In genomic region chr11:64360403-64360980, GRCh38 we compare ENCODE assay signal across 8 cellular contexts. TPM values are rescaled to one million over a fixed set of nuclear protein-coding genes. Genes with fewer than 3 reads are reported as not detected.
DNase-seq lines count a peak whose midpoint lies in the region; ATAC-seq and TF ChIP-seq lines count a peak whose summit lies in the region.

No MANE protein-coding gene starts in this region.

- H2AFZ ChIP-seq in SK-N-SH (ENCODE audit: low read depth) (no peak overlapping the region), OCI-LY1 (ENCODE audit: low read length) (no peak overlapping the region)

- intact Hi-C loops in dorsolateral prefrontal cortex (cut with DNase I) = loop anchor here in 1 of 2 donors (10.0 kb wide), 1 partner anchor 274 kb away; no protein-coding TSS in a partner anchor

- TF ChIP-seq RAD21 in SK-N-SH (IDR thresholded peaks at IDR 0.05; ENCODE audit: low read length) = no peak

- H3K9me3 Mint-ChIP-seq in stimulated activated effector memory CD8-positive, alpha-beta T cell treated with anti-CD3 and anti-CD28 coated beads, Interleukin-12 subunit alpha, Interleukin-12 subunit beta, amount 100 ng/mL, for 72 hours = no peaks in the 10 kb centered on the region

- peak overlapping the region; percentile 85 for H3K27ac Mint-ChIP-seq in stimulated activated effector memory CD8-positive, alpha-beta T cell treated with anti-CD3 and anti-CD28 coated beads, Interleukin-12 subunit alpha, Interleukin-12 subunit beta, amount 100 ng/mL, for 72 hours

- peak; percentile 27 for DNase-seq in SK-N-SH
- no peak for DNase-seq in dorsolateral prefrontal cortex
- DNase-seq in stimulated activated effector memory CD8-positive, alpha-beta T cell treated with anti-CD3 and anti-CD28 coated beads, Interleukin-12 subunit alpha, Interleukin-12 subunit beta, amount 100 ng/mL, for 72 hours (ENCODE audit: low spot score in 2 of 2) = no peak
- no peak for DNase-seq in NCI-H510A (lab: John Stamatoyannopoulos, UW)
- no peak for DNase-seq in Ammon's horn (ENCODE audit: low spot score)
- DNase-seq in DMS53 treated with DMSO at 0.1 percent for 48 hours (lab: John Stamatoyannopoulos, UW; ENCODE audit: unreplicated experiment) = no peak

- TF ChIP-seq EP300 in SK-N-SH (IDR thresholded peaks at IDR 0.05; ENCODE audit: borderline replicate concordance in 1 of 2, low read depth in 1 of 2, low read length in 1 of 2) = no peak

- no peak for ATAC-seq in SK-N-SH treated with all-trans-retinoic acid at 6 μM for 48 hours
- no peak for ATAC-seq in stimulated activated effector memory CD8-positive, alpha-beta T cell treated with anti-CD3 and anti-CD28 coated beads, Interleukin-12 subunit alpha, Interleukin-12 subunit beta, amount 100 ng/mL, for 72 hours

- H3K9me2 ChIP-seq in SK-N-SH (no peaks in the 10 kb centered on the region), OCI-LY1 (ENCODE audit: low read depth, low read length) (no peaks in the 10 kb centered on the region)

- peaks cover 31% of the 10 kb centered on the region for H3K79me2 ChIP-seq in SK-N-SH (ENCODE audit: insufficient read depth)
- H3K79me2 ChIP-seq in OCI-LY1 (ENCODE audit: insufficient read depth, low read length) = no peaks in the 10 kb centered on the region

- peaks cover 19 to 42% of the 10 kb centered on the region in 2 experiments for H3K36me3 ChIP-seq in SK-N-SH (replicated peaks in 1 of 2; ENCODE audit: control insufficient read depth in 1 of 2, insufficient read depth in 2 of 2, low read length in 1 of 2)
- peaks cover 39% of the 10 kb centered on the region for H3K36me3 ChIP-seq in OCI-LY1 (ENCODE audit: insufficient read depth, low read length)

- H3K9ac ChIP-seq in SK-N-SH (no peak overlapping the region), OCI-LY1 (ENCODE audit: low read length) (no peak overlapping the region; the same call in 1 of the 2 replicates)

- peaks cover 22 to 24% of the 10 kb centered on the region in 2 experiments; a peak in 3 of 4 replicates for H3K4me1 ChIP-seq in SK-N-SH (ENCODE audit: control insufficient read depth in 1 of 2, insufficient read depth in 2 of 2, low read depth in 1 of 2, low read length in 1 of 2)
- peaks cover 26% of the 10 kb centered on the region for H3K4me1 ChIP-seq in OCI-LY1 (ENCODE audit: insufficient read depth, low read length, severe bottlenecking)

- H3K27me3 ChIP-seq in SK-N-SH (ENCODE audit: insufficient read depth) = no peaks in the 10 kb centered on the region
- no peaks in the 10 kb centered on the region for H3K27me3 ChIP-seq in OCI-LY1 (ENCODE audit: insufficient read depth, low read length)
- no peaks in the 10 kb centered on the region for H3K27me3 ChIP-seq in dorsolateral prefrontal cortex

- 93% methylated on average over 12 of the region's 17 CpGs for WGBS in SK-N-SH (ENCODE audit: low lambda C conversion rate)

- no peaks in the 10 kb centered on the region for H3K9me3 ChIP-seq in SK-N-SH
- H3K9me3 ChIP-seq in OCI-LY1 (ENCODE audit: low read length) = no peaks in the 10 kb centered on the region

- H3K4me3 Mint-ChIP-seq in stimulated activated effector memory CD8-positive, alpha-beta T cell treated with anti-CD3 and anti-CD28 coated beads, Interleukin-12 subunit alpha, Interleukin-12 subunit beta, amount 100 ng/mL, for 72 hours = peak overlapping the region; percentile 93

- POLR2A ChIA-PET in SK-N-SH (lab: Yijun Ruan, JAX) = interaction anchor here (1.1 kb wide), 1 partner anchor 43 kb away, joined by 3 read pairs; the partner anchor contains the start of gene TRMT112

- CTCF ChIA-PET in SK-N-SH (lab: Yijun Ruan, JAX) = interaction anchor here (0.9 to 1.7 kb wide), 3 partner anchors 37 to 328 kb away, joined by 3 to 4 read pairs (median 3); no protein-coding TSS in a partner anchor

- no peak overlapping the region for H3K27ac ChIP-seq in SK-N-SH (ENCODE audit: low read depth in 2 of 2, low read length in 1 of 2)
- no peak overlapping the region for H3K27ac ChIP-seq in OCI-LY1 (ENCODE audit: low read depth, low read length, poor library complexity, severe bottlenecking)
- peak overlapping the region in 47 of 59 donors; percentile 2 to 98 (median 90) for H3K27ac ChIP-seq in dorsolateral prefrontal cortex

- H4K20me1 ChIP-seq in SK-N-SH (ENCODE audit: insufficient read depth) (0 out of 2 replicates have a peak, but pooled peaks cover 5% of the 10 kb centered on the region), OCI-LY1 (ENCODE audit: insufficient read depth, low read length) (no peaks in the 10 kb centered on the region)

- H3K4me2 ChIP-seq in SK-N-SH = peak overlapping the region; percentile 93
- peak overlapping the region; percentile 88 for H3K4me2 ChIP-seq in OCI-LY1 (ENCODE audit: low read length)

- peak overlapping the region in 1 of 2 experiments; percentile 93; a peak in 3 of 4 replicates for H3K4me3 ChIP-seq in SK-N-SH (ENCODE audit: low read depth in 2 of 2, low read length in 1 of 2)
- peak overlapping the region; percentile 71 for H3K4me3 ChIP-seq in OCI-LY1 (ENCODE audit: low read depth, low read length, poor library complexity, severe bottlenecking)
- peak overlapping the region in 58 of 59 donors; percentile 58 to 98 (median 90) for H3K4me3 ChIP-seq in dorsolateral prefrontal cortex

- peaks cover 38% of the 10 kb centered on the region for H3K4me1 Mint-ChIP-seq in stimulated activated effector memory CD8-positive, alpha-beta T cell treated with anti-CD3 and anti-CD28 coated beads, Interleukin-12 subunit alpha, Interleukin-12 subunit beta, amount 100 ng/mL, for 72 hours

- no peak for TF ChIP-seq CTCF in SK-N-SH (IDR thresholded peaks at IDR 0.05)
- no peak for TF ChIP-seq CTCF in OCI-LY1 (IDR thresholded peaks at IDR 0.05; ENCODE audit: low read length)
- TF ChIP-seq CTCF in dorsolateral prefrontal cortex (IDR thresholded peaks at IDR 0.05 in 54 of 56, conservative IDR thresholded peaks at IDR 0.05 in 2 of 56; ENCODE audit: low read depth in 1 of 56, partially characterized antibody in 56 of 56) = peak in 3 of 56 donors; percentile 0 to 1 (median 0)

- H3F3A ChIP-seq in SK-N-SH (replicated peaks; ENCODE audit: insufficient read depth) (peaks cover 14% of the 10 kb centered on the region), OCI-LY1 (ENCODE audit: insufficient read depth, low read length) (no peaks in the 10 kb centered on the region)

- peaks cover 69% of the 10 kb centered on the region for H3K36me3 Mint-ChIP-seq in stimulated activated effector memory CD8-positive, alpha-beta T cell treated with anti-CD3 and anti-CD28 coated beads, Interleukin-12 subunit alpha, Interleukin-12 subunit beta, amount 100 ng/mL, for 72 hours

TF ChIP-seq in SK-N-SH, 30 proteins besides CTCF, POLR2A, EP300 and RAD21:
- TF ChIP-seq CHD2 (IDR thresholded peaks at IDR 0.05; ENCODE audit: low read length, partially characterized antibody) (no peak), NRF1 (IDR thresholded peaks at IDR 0.05; ENCODE audit: low read depth, low read length) (no peak), FOSL2 (IDR thresholded peaks at IDR 0.05; ENCODE audit: borderline replicate concordance, low read depth) (no peak), YY1 (IDR thresholded peaks at IDR 0.05; ENCODE audit: low read depth) (no peak), JUND (IDR thresholded peaks at IDR 0.05) (no peak), POLR2AphosphoS5 (IDR thresholded peaks at IDR 0.05; ENCODE audit: low read depth, low read length) (no peak), SIN3A (IDR thresholded peaks at IDR 0.05; ENCODE audit: borderline replicate concordance, low read depth, low read length) (no peak), RXRA (IDR thresholded peaks at IDR 0.05; ENCODE audit: borderline replicate concordance, low read depth) (no peak), MXI1 (IDR thresholded peaks at IDR 0.05; ENCODE audit: low read depth, low read length) (no peak), ELF1 (IDR thresholded peaks at IDR 0.05) (no peak)
TF ChIP-seq in SK-N-SH: peak in this region for 0.

TF ChIP-seq in SK-N-SH treated with all-trans-retinoic acid at 6 μM for 48 hours, 23 proteins besides CTCF, POLR2A, EP300 and RAD21 (continues in another document):
- no peak for TF ChIP-seq ZFP3 (CRISPR knock-in tag; IDR thresholded peaks at IDR 0.05)
- TF ChIP-seq POU6F1 (CRISPR knock-in tag; IDR thresholded peaks at IDR 0.05; ENCODE audit: borderline replicate concordance, low read depth) = no peak
- TF ChIP-seq OSR1 (CRISPR knock-in tag; IDR thresholded peaks at IDR 0.05) = no peak
- no peak for TF ChIP-seq PPARA (CRISPR knock-in tag; IDR thresholded peaks at IDR 0.05; ENCODE audit: borderline replicate concordance)
- no peak for TF ChIP-seq ZFP30 (CRISPR knock-in tag; IDR thresholded peaks at IDR 0.05)

RNA-seq across cellular contexts. Expression of gene RPS6KA4, which starts 1.5 kb away (rescaled TPM):
- polyA plus RNA-seq in SK-N-SH (2012; rRNA removed) = 43.4 and 44.7 TPM in 2 replicates
- 15.4 and 27.8 TPM in 2 replicates for polyA plus RNA-seq in SK-N-SH (2012; cell fraction: cytosol; rRNA removed)
- polyA plus RNA-seq in SK-N-SH (2012; cell fraction: nucleus; rRNA removed) = 86.8 and 120 TPM in 2 replicates
- total RNA-seq in dorsolateral prefrontal cortex = 10 to 100 TPM; 22.6 to 49.3 (median 33.0) TPM

RNA-seq across cellular contexts. Expression of gene CCDC88B, which starts 20.5 kb away (rescaled TPM):
- 2.4 and 3.4 TPM in 2 replicates for polyA plus RNA-seq in SK-N-SH (2012; rRNA removed)
- 1.3 and 2.7 TPM in 2 replicates for polyA plus RNA-seq in SK-N-SH (2012; cell fraction: cytosol; rRNA removed)
- polyA plus RNA-seq in SK-N-SH (2012; cell fraction: nucleus; rRNA removed) = 1.5 and 4.3 TPM in 2 replicates
- 10 to 100 TPM in 97 of 120 experiments, 1 to 10 TPM in 23; 7.7 to 30.7 (median 13.8) TPM for total RNA-seq in dorsolateral prefrontal cortex

RNA-seq across cellular contexts. Expression of gene PRDX5, which starts 42.6 kb away (rescaled TPM):
- polyA plus RNA-seq in SK-N-SH (2012; rRNA removed) = 875 and 1,000 TPM in 2 replicates
- 911 and 944 TPM in 2 replicates for polyA plus RNA-seq in SK-N-SH (2012; cell fraction: cytosol; rRNA removed)
- polyA plus RNA-seq in SK-N-SH (2012; cell fraction: nucleus; rRNA removed) = 283 and 326 TPM in 2 replicates
- total RNA-seq in dorsolateral prefrontal cortex = 100 to 1,000 TPM; 101 to 340 (median 208) TPM

RNA-seq across cellular contexts. Expression of gene TRMT112, which starts 43.1 kb away (rescaled TPM):
- polyA plus RNA-seq in SK-N-SH (2012; rRNA removed) = 649 and 699 TPM in 2 replicates
- 528 and 601 TPM in 2 replicates for polyA plus RNA-seq in SK-N-SH (2012; cell fraction: cytosol; rRNA removed)
- polyA plus RNA-seq in SK-N-SH (2012; cell fraction: nucleus; rRNA removed) = 225 and 384 TPM in 2 replicates
- 100 to 1,000 TPM in 110 of 120 experiments, 10 to 100 TPM in 10; 72.8 to 158 (median 122) TPM for total RNA-seq in dorsolateral prefrontal cortex

RNA-seq across cellular contexts. Expression of gene ESRRA, which starts 55.2 kb away (rescaled TPM):
- polyA plus RNA-seq in SK-N-SH (2012; rRNA removed) = 27.8 and 31.7 TPM in 2 replicates
- 24.0 and 31.6 TPM in 2 replicates for polyA plus RNA-seq in SK-N-SH (2012; cell fraction: cytosol; rRNA removed)
- polyA plus RNA-seq in SK-N-SH (2012; cell fraction: nucleus; rRNA removed) = 42.5 and 71.4 TPM in 2 replicates
- 10 to 100 TPM; 20.7 to 65.0 (median 36.4) TPM for total RNA-seq in dorsolateral prefrontal cortex

Comparison
In these comparisons a context has a peak if more than half of its experiments do, and no peak if none do; other contexts are left out.
1. H3K27ac ChIP-seq: peak in dorsolateral prefrontal cortex (47 of 59); none in SK-N-SH (0 of 2) and OCI-LY1 (single experiment).